8 cellular contexts compared by ENCODE assay signal in the genomic region with DNA sequence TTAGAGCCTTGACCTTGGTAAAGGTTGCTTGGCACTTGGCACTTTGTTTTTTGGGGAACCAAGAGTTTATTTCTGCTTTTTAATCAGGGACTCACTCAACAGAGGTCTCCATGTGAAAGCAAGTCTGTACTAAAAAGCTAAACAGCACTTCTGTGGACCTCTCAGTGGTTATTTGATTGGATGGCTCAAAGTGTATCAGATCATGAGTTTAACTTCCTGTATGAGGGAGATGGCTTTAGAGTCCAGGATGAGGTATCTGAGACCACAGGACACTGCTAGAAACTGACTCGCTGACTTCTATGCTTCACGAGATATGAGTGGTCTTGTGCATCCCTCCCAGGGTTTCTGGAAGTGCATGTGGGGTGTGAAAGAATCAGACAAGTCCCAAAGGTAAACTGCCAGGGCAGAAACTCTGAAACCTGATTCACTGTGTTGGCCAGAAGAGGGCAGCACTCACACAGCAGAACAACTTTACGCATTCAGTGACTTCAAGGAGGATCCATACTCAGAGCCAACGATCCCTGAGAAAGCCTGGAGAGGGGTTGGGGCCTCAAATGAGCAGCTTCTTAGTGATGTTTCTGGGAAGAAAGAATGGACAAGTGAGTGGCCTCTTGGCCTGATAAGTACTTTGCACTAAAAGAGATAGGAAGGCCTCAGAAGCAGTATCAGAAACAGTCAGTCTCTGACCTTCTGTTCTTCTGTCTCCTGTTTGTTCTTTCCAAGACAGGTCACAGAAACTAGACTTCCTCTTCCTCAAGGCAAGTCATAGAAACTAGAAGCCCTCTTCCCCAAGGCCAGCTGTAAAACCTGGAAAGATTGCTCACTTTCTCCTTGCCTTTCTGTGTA.
A peak's percentile ranks its signal among the peaks of the same experiment; 100 is the strongest.
DNase-seq lines count a peak whose midpoint lies in the region; ATAC-seq and TF ChIP-seq lines count a peak whose summit lies in the region.

No MANE protein-coding gene starts in this region.

- peak; percentile 72 to 82 for TF ChIP-seq CTCF in Caco-2 (IDR thresholded peaks at IDR 0.05; ENCODE audit: insufficient read depth in 1 of 2, low read depth in 1 of 2, low read length in 1 of 2, severe bottlenecking in 1 of 2, unreplicated experiment in 1 of 2)
- TF ChIP-seq CTCF in heart right ventricle (IDR thresholded peaks at IDR 0.05) = peak; percentile 66 to 85 (median 83)

- H3K36me3 Mint-ChIP-seq in Caco-2 (ENCODE audit: insufficient read depth, unreplicated experiment) = peaks cover 4% of the 10 kb centered on the region

- no peak overlapping the region for H3K9ac ChIP-seq in SK-N-MC (ENCODE audit: insufficient read length)

- POLR2A ChIA-PET in Caco-2 (lab: Charles Lee) = no interaction called here

- peaks cover 6% of the 10 kb centered on the region for H3K27me3 Mint-ChIP-seq in Caco-2 (ENCODE audit: insufficient read depth, unreplicated experiment)

- H3K9me3 ChIP-seq in Caco-2 = no peaks in the 10 kb centered on the region
- H3K9me3 ChIP-seq in SK-N-MC (ENCODE audit: low read depth, low read length) = no peaks in the 10 kb centered on the region
- H3K9me3 ChIP-seq in heart right ventricle = no peaks in the 10 kb centered on the region

- no peaks in the 10 kb centered on the region for H3K9me3 Mint-ChIP-seq in Caco-2 (ENCODE audit: unreplicated experiment)

- BruUV-seq in Caco-2 (replicated peaks; lab: Mats Ljungman, UMichigan) = no TSS peak

- H3K4me3 ChIP-seq in Caco-2 (ENCODE audit: low read depth, low read length) (no peak overlapping the region), SK-N-MC (no peak overlapping the region), heart right ventricle (no peak overlapping the region)
- no peak overlapping the region for H3K4me3 ChIP-seq in Jurkat, Clone E6-1 (ENCODE audit: low read length)

- ATAC-seq in GM19463 (IDR thresholded peaks at IDR 0.05; ENCODE audit: unreplicated experiment) (peak; percentile 72), heart right ventricle (peak; percentile 61 to 77 (median 74)), GM18873 (IDR thresholded peaks at IDR 0.05; ENCODE audit: low FRiP score, unreplicated experiment) (no peak)

- H3K4me3 Mint-ChIP-seq in Caco-2 (ENCODE audit: unreplicated experiment) = no peak overlapping the region

- WGBS in heart right ventricle, 2 donors = 5 to 6% methylated on average over 4 of the region's 4 CpGs

- no peaks in the 10 kb centered on the region for H3K4me1 ChIP-seq in Caco-2
- no peaks in the 10 kb centered on the region for H3K4me1 ChIP-seq in heart right ventricle

- DNase-seq in Caco-2 (peak; percentile 58 to 66), SK-N-MC (ENCODE audit: low read depth, low spot score) (peak; percentile 12), heart right ventricle (peak; percentile 14 to 50), pulmonary artery endothelial cell (ENCODE audit: low read depth, low spot score) (peak; percentile 22)
- DNase-seq in Jurkat, Clone E6-1 (ENCODE audit: low read depth, low spot score) = peak; percentile 55
- DNase-seq in activated naive CD8-positive, alpha-beta T cell treated with anti-CD3 and anti-CD28 coated beads, Interleukin-2, amount 50 U/mL, for 16 hours (ENCODE audit: low read depth, low spot score) = peak; percentile 3

- intact Hi-C loops in Caco-2 (cut with micrococcal nuclease; ENCODE audit: unreplicated experiment) = loop anchor here (1.0 to 5.0 kb wide), 5 partner anchors 48 to 312 kb away; no protein-coding TSS in a partner anchor
- intact Hi-C loops in heart right ventricle (cut with DNase I) = loop anchor here (1.0 to 10.0 kb wide), 12 partner anchors 47 to 237 kb away; no protein-coding TSS in a partner anchor

- H3K36me3 ChIP-seq in Caco-2 (ENCODE audit: control insufficient read depth, insufficient read depth, low read length) (no peaks in the 10 kb centered on the region), SK-N-MC (ENCODE audit: insufficient read depth, low read length) (no peaks in the 10 kb centered on the region), heart right ventricle (no peaks in the 10 kb centered on the region)

- H3K27ac ChIP-seq in SK-N-MC (no peak overlapping the region), heart right ventricle (no peak overlapping the region)

- H3K4me1 Mint-ChIP-seq in Caco-2 (ENCODE audit: low read depth, unreplicated experiment) = no peaks in the 10 kb centered on the region

- no peak overlapping the region for H3K27ac Mint-ChIP-seq in Caco-2 (ENCODE audit: unreplicated experiment)

- CTCF ChIA-PET in Caco-2 (lab: Charles Lee) = interaction anchor here (1.5 kb wide), 1 partner anchor 33 kb away, joined by 4 read pairs; no protein-coding TSS in a partner anchor

- H3K27me3 ChIP-seq in Caco-2 (replicated peaks; ENCODE audit: control insufficient read depth, insufficient read depth, low read length) (no peaks in the 10 kb centered on the region), heart right ventricle (no peaks in the 10 kb centered on the region)

Comparison
In these comparisons a context has a peak if more than half of its experiments do, and no peak if none do; other contexts are left out.
1. DNase-seq: peak in every context shown above with its lines; median percentile 62 in Caco-2; 55 in Jurkat, Clone E6-1; 32 in heart right ventricle; 22 in pulmonary artery endothelial cell; 12 in SK-N-MC; 3 in activated naive CD8-positive, alpha-beta T cell treated with anti-CD3 and anti-CD28 coated beads, Interleukin-2, amount 50 U/mL, for 16 hours.